In the genomic region with DNA sequence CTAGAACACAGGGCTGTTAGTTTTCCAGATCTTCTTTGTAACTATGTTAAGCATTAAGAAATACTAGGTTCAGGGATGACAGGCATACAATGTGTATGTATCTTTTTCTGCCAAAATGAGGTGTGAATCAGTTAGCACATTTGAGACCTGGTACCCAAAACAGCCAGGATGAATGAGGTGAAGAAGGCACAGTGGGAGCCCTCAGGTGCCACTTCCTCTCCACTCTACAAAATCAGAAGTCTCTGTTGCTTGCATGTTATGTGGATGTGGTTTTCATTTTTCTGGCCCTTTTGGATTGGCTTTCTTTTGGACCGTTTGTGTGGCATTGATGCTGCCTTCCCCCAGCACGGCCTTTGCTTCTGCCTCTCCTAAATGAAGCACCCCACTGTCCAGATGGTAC, we compare ENCODE assay signal across 16 cellular contexts. TPM values are rescaled to one million over a fixed set of nuclear protein-coding genes. Genes with fewer than 3 reads are reported as not detected.
DNase-seq lines count a peak whose midpoint lies in the region; ATAC-seq and TF ChIP-seq lines count a peak whose summit lies in the region.
"Had no signal": no experiment of that assay in that cellular context is flagged by ENCODE, and none has a peak within 500 bp of the region (broad histone marks: within the 10 kb centered on the region; RNA-seq: fewer than 3 reads in every experiment).

No MANE protein-coding gene starts in this region.

- peaks cover 27 to 50% (median 43%) of the 10 kb centered on the region in 10 experiments for H3K4me1 ChIP-seq in BLaER1 treated with 17β-estradiol and CSF1 and Interleukin-3, amounts not matched to agents 10 nM and 100 nM
- H3K4me1 ChIP-seq: A549 had no signal

- H3K27ac Mint-ChIP-seq in activated CD8-positive, alpha-beta T cell treated with anti-CD3 and anti-CD28 coated beads, Interleukin-2, amount 10 ng/mL, durations not matched to agents 7 days and 5 days: no peak overlapping the region
- H3K27ac Mint-ChIP-seq in activated CD8-positive, alpha-beta T cell treated with anti-CD3 and anti-CD28 coated beads for 36 hours: no peak overlapping the region
- H3K27ac Mint-ChIP-seq in activated T-helper 17 cell treated with anti-CD3 and anti-CD28 coated beads, Interleukin-2, amount 50 U/mL, for 72 hours: peak overlapping the region; percentile 42
- peak overlapping the region; percentile 16 to 83 for H3K27ac Mint-ChIP-seq in natural killer cell treated with Interleukin-12 subunit alpha and Interleukin-12 subunit beta and Interleukin-15 and Interleukin-18, amount 100 ng/mL, for 72 hours
- H3K27ac Mint-ChIP-seq: CD8-positive, alpha-beta T cell; GM23338 had no signal

- H4K20me1 ChIP-seq in BLaER1 treated with 17β-estradiol and CSF1 and Interleukin-3, amounts not matched to agents 10 nM and 100 nM: no peaks in the 10 kb centered on the region
- H4K20me1 ChIP-seq: BLaER1 had no signal

- H3K36me3 ChIP-seq in BLaER1 treated with 17β-estradiol and CSF1 and Interleukin-3, amounts not matched to agents 10 nM and 100 nM: no peaks in the 10 kb centered on the region
- H3K36me3 ChIP-seq: BLaER1 had no signal

- H3K9me3 Mint-ChIP-seq in activated CD8-positive, alpha-beta T cell treated with anti-CD3 and anti-CD28 coated beads, Interleukin-2, amount 10 ng/mL, durations not matched to agents 7 days and 5 days (ENCODE audit: insufficient read depth): peaks cover 4% of the 10 kb centered on the region
- peaks cover 6% of the 10 kb centered on the region for H3K9me3 Mint-ChIP-seq in activated CD8-positive, alpha-beta T cell treated with anti-CD3 and anti-CD28 coated beads for 36 hours
- H3K9me3 Mint-ChIP-seq in activated T-helper 17 cell treated with anti-CD3 and anti-CD28 coated beads, Interleukin-2, amount 50 U/mL, for 72 hours: peaks cover 4% of the 10 kb centered on the region
- peaks cover 2% of the 10 kb centered on the region for H3K9me3 Mint-ChIP-seq in natural killer cell treated with Interleukin-12 subunit alpha and Interleukin-12 subunit beta and Interleukin-15 and Interleukin-18, amount 100 ng/mL, for 72 hours
- H3K9me3 Mint-ChIP-seq: CD8-positive, alpha-beta T cell had no signal

- no peak overlapping the region for H3K4me3 Mint-ChIP-seq in activated CD8-positive, alpha-beta T cell treated with anti-CD3 and anti-CD28 coated beads, Interleukin-2, amount 10 ng/mL, durations not matched to agents 7 days and 5 days
- no peak overlapping the region for H3K4me3 Mint-ChIP-seq in activated CD8-positive, alpha-beta T cell treated with anti-CD3 and anti-CD28 coated beads for 36 hours
- H3K4me3 Mint-ChIP-seq in activated T-helper 17 cell treated with anti-CD3 and anti-CD28 coated beads, Interleukin-2, amount 50 U/mL, for 72 hours: no peak overlapping the region
- peak overlapping the region; percentile 53 for H3K4me3 Mint-ChIP-seq in natural killer cell treated with Interleukin-12 subunit alpha and Interleukin-12 subunit beta and Interleukin-15 and Interleukin-18, amount 100 ng/mL, for 72 hours
- H3K4me3 Mint-ChIP-seq: CD8-positive, alpha-beta T cell; GM23338 had no signal

- H3K9me3 ChIP-seq in BLaER1 treated with 17β-estradiol and CSF1 and Interleukin-3, amounts not matched to agents 10 nM and 100 nM (replicated peaks in 1 of 11): peaks cover 18 to 40% (median 27%) of the 10 kb centered on the region in 11 experiments

- H3K4me2 ChIP-seq in BLaER1 treated with 17β-estradiol and CSF1 and Interleukin-3, amounts not matched to agents 10 nM and 100 nM: peak overlapping the region in 7 of 11 experiments; percentile 36 to 82 (median 49); a peak in 10 of 22 replicates
- H3K4me2 ChIP-seq: A549, BLaER1, GM23338 had no signal

- ATAC-seq in activated CD8-positive, alpha-beta T cell treated with anti-CD3 and anti-CD28 coated beads, Interleukin-2, amount 10 ng/mL, durations not matched to agents 7 days and 5 days: no peak
- ATAC-seq in activated CD8-positive, alpha-beta T cell treated with anti-CD3 and anti-CD28 coated beads for 36 hours: no peak
- ATAC-seq in activated T-helper 17 cell treated with anti-CD3 and anti-CD28 coated beads, Interleukin-2, amount 50 U/mL, for 72 hours (replicated peaks): no peak
- ATAC-seq in natural killer cell treated with Interleukin-12 subunit alpha and Interleukin-12 subunit beta and Interleukin-15 and Interleukin-18, amount 100 ng/mL, for 72 hours: peak; percentile 46 to 47
- ATAC-seq in GM19328 (IDR thresholded peaks at IDR 0.05; ENCODE audit: unreplicated experiment): no peak
- ATAC-seq: A549; CD8-positive, alpha-beta T cell; GM23338 had no signal

- no peaks in the 10 kb centered on the region for H3K27me3 ChIP-seq in BLaER1 treated with 17β-estradiol and CSF1 and Interleukin-3, amounts not matched to agents 10 nM and 100 nM
- H3K27me3 ChIP-seq: BLaER1 had no signal

- CTCF ChIA-PET in activated CD8-positive, alpha-beta T cell treated with anti-CD3 and anti-CD28 coated beads, Interleukin-2, amount 10 ng/mL, durations not matched to agents 7 days and 5 days (lab: Charles Lee): interaction anchor here (1.5 kb wide), 1 partner anchor 14 kb away, joined by 5 read pairs; no protein-coding TSS in a partner anchor
- CTCF ChIA-PET in activated CD8-positive, alpha-beta T cell treated with anti-CD3 and anti-CD28 coated beads for 36 hours (lab: Charles Lee): interaction anchor here (1.1 kb wide), 1 partner anchor 379 kb away, joined by 3 read pairs; no protein-coding TSS in a partner anchor

- H3K36me3 Mint-ChIP-seq in activated CD8-positive, alpha-beta T cell treated with anti-CD3 and anti-CD28 coated beads, Interleukin-2, amount 10 ng/mL, durations not matched to agents 7 days and 5 days (ENCODE audit: low read depth): no peaks in the 10 kb centered on the region
- H3K36me3 Mint-ChIP-seq in activated CD8-positive, alpha-beta T cell treated with anti-CD3 and anti-CD28 coated beads for 36 hours (ENCODE audit: low read depth): no peaks in the 10 kb centered on the region
- H3K36me3 Mint-ChIP-seq in activated T-helper 17 cell treated with anti-CD3 and anti-CD28 coated beads, Interleukin-2, amount 50 U/mL, for 72 hours (ENCODE audit: low read depth): no peaks in the 10 kb centered on the region
- H3K36me3 Mint-ChIP-seq in natural killer cell treated with Interleukin-12 subunit alpha and Interleukin-12 subunit beta and Interleukin-15 and Interleukin-18, amount 100 ng/mL, for 72 hours: no peaks in the 10 kb centered on the region
- H3K36me3 Mint-ChIP-seq: CD8-positive, alpha-beta T cell had no signal

- peak overlapping the region in 4 of 11 experiments; percentile 1 to 90 (median 9); a peak in 4 of 22 replicates for H3K27ac ChIP-seq in BLaER1 treated with 17β-estradiol and CSF1 and Interleukin-3, amounts not matched to agents 10 nM and 100 nM
- H3K27ac ChIP-seq: 22Rv1, A549, BLaER1 had no signal

- DNase-seq in activated CD8-positive, alpha-beta T cell treated with anti-CD3 and anti-CD28 coated beads, Interleukin-2, amount 10 ng/mL, durations not matched to agents 7 days and 5 days: peak; percentile 44
- no peak for DNase-seq in activated CD8-positive, alpha-beta T cell treated with anti-CD3 and anti-CD28 coated beads for 36 hours
- DNase-seq in natural killer cell treated with Interleukin-12 subunit alpha and Interleukin-12 subunit beta and Interleukin-15 and Interleukin-18, amount 100 ng/mL, for 72 hours (ENCODE audit: low spot score): no peak
- DNase-seq in activated effector memory CD4-positive, alpha-beta T cell treated with Interleukin-2 at 50 U/mL for 16 hours: no peak
- DNase-seq: Calu3; CD8-positive, alpha-beta T cell; DMS79 treated with DMSO at 0.1 percent for 48 hours; GF-D8; HCEC 1CT had no signal

- intact Hi-C loops in activated CD8-positive, alpha-beta T cell treated with anti-CD3 and anti-CD28 coated beads for 36 hours (cut with micrococcal nuclease): no loop called here

- peaks cover 8% of the 10 kb centered on the region for H3K27me3 Mint-ChIP-seq in activated CD8-positive, alpha-beta T cell treated with anti-CD3 and anti-CD28 coated beads, Interleukin-2, amount 10 ng/mL, durations not matched to agents 7 days and 5 days (ENCODE audit: low read depth)
- H3K27me3 Mint-ChIP-seq in activated CD8-positive, alpha-beta T cell treated with anti-CD3 and anti-CD28 coated beads for 36 hours: no peaks in the 10 kb centered on the region
- H3K27me3 Mint-ChIP-seq in activated T-helper 17 cell treated with anti-CD3 and anti-CD28 coated beads, Interleukin-2, amount 50 U/mL, for 72 hours: no peaks in the 10 kb centered on the region
- H3K27me3 Mint-ChIP-seq in natural killer cell treated with Interleukin-12 subunit alpha and Interleukin-12 subunit beta and Interleukin-15 and Interleukin-18, amount 100 ng/mL, for 72 hours: no peaks in the 10 kb centered on the region

- no peak overlapping the region for H3K4me3 ChIP-seq in BLaER1 treated with 17β-estradiol and CSF1 and Interleukin-3, amounts not matched to agents 10 nM and 100 nM
- H3K4me3 ChIP-seq: A549, BLaER1, GM23338 had no signal

- TF ChIP-seq CTCF in activated CD8-positive, alpha-beta T cell treated with anti-CD3 and anti-CD28 coated beads for 36 hours (IDR thresholded peaks at IDR 0.05): no peak

- H3K9ac ChIP-seq in BLaER1 treated with 17β-estradiol and CSF1 and Interleukin-3, amounts not matched to agents 10 nM and 100 nM: no peak overlapping the region
- H3K9ac ChIP-seq: BLaER1 had no signal

- H3K4me1 Mint-ChIP-seq in activated CD8-positive, alpha-beta T cell treated with anti-CD3 and anti-CD28 coated beads, Interleukin-2, amount 10 ng/mL, durations not matched to agents 7 days and 5 days (ENCODE audit: low read depth): peaks cover 21% of the 10 kb centered on the region
- H3K4me1 Mint-ChIP-seq in activated CD8-positive, alpha-beta T cell treated with anti-CD3 and anti-CD28 coated beads for 36 hours (ENCODE audit: low read depth): peaks cover 9% of the 10 kb centered on the region
- peaks cover 4% of the 10 kb centered on the region for H3K4me1 Mint-ChIP-seq in activated T-helper 17 cell treated with anti-CD3 and anti-CD28 coated beads, Interleukin-2, amount 50 U/mL, for 72 hours
- peaks cover 32 to 50% of the 10 kb centered on the region in 2 donors for H3K4me1 Mint-ChIP-seq in natural killer cell treated with Interleukin-12 subunit alpha and Interleukin-12 subunit beta and Interleukin-15 and Interleukin-18, amount 100 ng/mL, for 72 hours (ENCODE audit: low read depth in 2 of 2)
- H3K4me1 Mint-ChIP-seq: GM23338 had no signal

- POLR2A ChIA-PET in activated CD8-positive, alpha-beta T cell treated with anti-CD3 and anti-CD28 coated beads, Interleukin-2, amount 10 ng/mL, durations not matched to agents 7 days and 5 days (lab: Charles Lee): no interaction called here
- POLR2A ChIA-PET in activated CD8-positive, alpha-beta T cell treated with anti-CD3 and anti-CD28 coated beads for 36 hours (lab: Charles Lee): no interaction called here

RNA-seq across cellular contexts. Expression of a gene that starts 15.4 kb away (rescaled TPM):
- 1 to 10 TPM; 1.6 to 2.0 TPM for total RNA-seq in activated CD8-positive, alpha-beta T cell treated with anti-CD3 and anti-CD28 coated beads, Interleukin-2, amount 10 ng/mL, durations not matched to agents 7 days and 5 days
- 1 to 10 TPM; 1.5 to 2.1 TPM for total RNA-seq in activated CD8-positive, alpha-beta T cell treated with anti-CD3 and anti-CD28 coated beads for 36 hours
- 10 to 100 TPM; 17.8 to 22.0 TPM for total RNA-seq in activated T-helper 17 cell treated with anti-CD3 and anti-CD28 coated beads, Interleukin-2, amount 50 U/mL, for 72 hours
- total RNA-seq in natural killer cell treated with Interleukin-12 subunit alpha and Interleukin-12 subunit beta and Interleukin-15 and Interleukin-18, amount 100 ng/mL, for 72 hours: 100 to 1,000 TPM; 104 to 130 TPM
- total RNA-seq: GM23338 had no signal

RNA-seq across cellular contexts. Expression of a gene that starts 35.9 kb away (rescaled TPM):
- total RNA-seq in activated CD8-positive, alpha-beta T cell treated with anti-CD3 and anti-CD28 coated beads, Interleukin-2, amount 10 ng/mL, durations not matched to agents 7 days and 5 days: 10 to 100 TPM; 17.0 to 17.2 TPM
- 10 to 100 TPM; 17.3 to 17.6 TPM for total RNA-seq in activated CD8-positive, alpha-beta T cell treated with anti-CD3 and anti-CD28 coated beads for 36 hours
- 10 to 100 TPM; 44.2 to 46.9 TPM for total RNA-seq in activated T-helper 17 cell treated with anti-CD3 and anti-CD28 coated beads, Interleukin-2, amount 50 U/mL, for 72 hours
- total RNA-seq in natural killer cell treated with Interleukin-12 subunit alpha and Interleukin-12 subunit beta and Interleukin-15 and Interleukin-18, amount 100 ng/mL, for 72 hours: 100 to 1,000 TPM; 152 to 245 TPM

Comparison
In these comparisons a context has a peak if more than half of its experiments do, and no peak if none do; other contexts are left out.
1. ATAC-seq: peak in natural killer cell treated with Interleukin-12 subunit alpha and Interleukin-12 subunit beta and Interleukin-15 and Interleukin-18, amount 100 ng/mL, for 72 hours (2 of 2); none in activated CD8-positive, alpha-beta T cell treated with anti-CD3 and anti-CD28 coated beads, Interleukin-2, amount 10 ng/mL, durations not matched to agents 7 days and 5 days (single experiment), activated CD8-positive, alpha-beta T cell treated with anti-CD3 and anti-CD28 coated beads for 36 hours (single experiment), activated T-helper 17 cell treated with anti-CD3 and anti-CD28 coated beads, Interleukin-2, amount 50 U/mL, for 72 hours (single experiment) and GM19328 (single experiment).
2. H3K27ac Mint-ChIP-seq: peak in activated T-helper 17 cell treated with anti-CD3 and anti-CD28 coated beads, Interleukin-2, amount 50 U/mL, for 72 hours (single experiment) and natural killer cell treated with Interleukin-12 subunit alpha and Interleukin-12 subunit beta and Interleukin-15 and Interleukin-18, amount 100 ng/mL, for 72 hours (2 of 2); none in activated CD8-positive, alpha-beta T cell treated with anti-CD3 and anti-CD28 coated beads, Interleukin-2, amount 10 ng/mL, durations not matched to agents 7 days and 5 days (single experiment) and activated CD8-positive, alpha-beta T cell treated with anti-CD3 and anti-CD28 coated beads for 36 hours (single experiment).
3. RNA of a gene that starts 15.4 kb away (total RNA-seq): 104 to 130 TPM in natural killer cell treated with Interleukin-12 subunit alpha and Interleukin-12 subunit beta and Interleukin-15 and Interleukin-18, amount 100 ng/mL, for 72 hours and 17.8 to 22.0 TPM in activated T-helper 17 cell treated with anti-CD3 and anti-CD28 coated beads, Interleukin-2, amount 50 U/mL, for 72 hours; 1.5 to 2.1 TPM in activated CD8-positive, alpha-beta T cell treated with anti-CD3 and anti-CD28 coated beads for 36 hours and 1.6 to 2.0 TPM in activated CD8-positive, alpha-beta T cell treated with anti-CD3 and anti-CD28 coated beads, Interleukin-2, amount 10 ng/mL, durations not matched to agents 7 days and 5 days; every median in the first group is over 4 times any median in the second.